Comparison of ENCODE assay signal across 16 cellular contexts in genomic region chr15:32824777-32825176, GRCh38.
A peak's percentile ranks its signal among the peaks of the same experiment; 100 is the strongest.
DNase-seq lines count a peak whose midpoint lies in the region; ATAC-seq and TF ChIP-seq lines count a peak whose summit lies in the region.
"Had no signal": no experiment of that assay in that cellular context is flagged by ENCODE, and none has a peak within 500 bp of the region (broad histone marks: within the 10 kb centered on the region; RNA-seq: fewer than 3 reads in every experiment).

No MANE protein-coding gene starts in this region.

- no peak for TF ChIP-seq POLR2A in breast epithelium (IDR thresholded peaks at IDR 0.05)

- DNase-seq in MCF 10A (ENCODE audit: unreplicated experiment) = peak; percentile 67
- DNase-seq in breast epithelium (ENCODE audit: low spot score in 2 of 2) = no peak
- peak; percentile 86 to 92 for DNase-seq in foreskin keratinocyte
- DNase-seq in GM13977 (ENCODE audit: low spot score) = no peak
- DNase-seq in NCI-H526 (lab: John Stamatoyannopoulos, UW) = no peak
- DNase-seq in left cardiac atrium = no peak
- DNase-seq: activated CD4-positive, alpha-beta T cell treated with anti-CD3 and anti-CD28 coated beads, Interleukin-2, amount 10 ng/mL, durations not matched to agents 24 days and 14 days; activated naive CD4-positive, alpha-beta T cell; effector CD4-positive, alpha-beta T cell; natural killer cell; NCI-H2227 treated with DMSO at 0.1 percent for 48 hours; SIG-M5 had no signal

- POLR2A ChIA-PET in MCF 10A (lab: Yijun Ruan, JAX) = interaction anchor here (0.7 kb wide), 1 partner anchor 38 kb away, joined by 3 read pairs; no protein-coding TSS in a partner anchor

- intact Hi-C loops in MCF 10A (cut with micrococcal nuclease) = loop anchor here (1.0 kb wide), 1 partner anchor 162 kb away; no protein-coding TSS in a partner anchor
- intact Hi-C loops in breast epithelium (cut with DNase I; ENCODE audit: low total_unique reads) = no loop called here
- intact Hi-C loops in left cardiac atrium (cut with DNase I) = no loop called here

- no peaks in the 10 kb centered on the region for H3K36me3 ChIP-seq in breast epithelium

- H3K4me3 ChIP-seq in breast epithelium (no peak overlapping the region), WI38 (ENCODE audit: low read depth, low read length) (peak overlapping the region; percentile 20; the same call in 1 of the 2 replicates)

- H3K27me3 Mint-ChIP-seq in MCF 10A (ENCODE audit: insufficient read depth, unreplicated experiment) = no peaks in the 10 kb centered on the region

- BruUV-seq in MCF 10A (replicated peaks; lab: Mats Ljungman, UMichigan) = no TSS peak

- in situ Hi-C loops in GM13977 (cut with MboI; ENCODE audit: low pct_unique_long_range_greater_than_20kb, low sequenced_read_pairs, unreplicated experiment) = loop anchor here (25.0 kb wide), 1 partner anchor 162 kb away; no protein-coding TSS in a partner anchor

- peak overlapping the region; percentile 21 for H3K27ac Mint-ChIP-seq in MCF 10A (ENCODE audit: low read depth, unreplicated experiment)
- H3K27ac Mint-ChIP-seq: activated CD4-positive, alpha-beta T cell treated with anti-CD3 and anti-CD28 coated beads, Interleukin-2, amount 10 ng/mL, durations not matched to agents 24 days and 14 days; natural killer cell had no signal

- no peak overlapping the region for H3K27ac ChIP-seq in breast epithelium
- H3K27ac ChIP-seq in foreskin keratinocyte = no peak overlapping the region
- H3K27ac ChIP-seq: 22Rv1, KMS-11 had no signal

- no peaks in the 10 kb centered on the region for H3K27me3 ChIP-seq in breast epithelium
- H3K27me3 ChIP-seq in foreskin keratinocyte = no peaks in the 10 kb centered on the region

- peak overlapping the region; percentile 0 for H3K4me3 Mint-ChIP-seq in MCF 10A (ENCODE audit: unreplicated experiment)
- H3K4me3 Mint-ChIP-seq: activated CD4-positive, alpha-beta T cell treated with anti-CD3 and anti-CD28 coated beads, Interleukin-2, amount 10 ng/mL, durations not matched to agents 24 days and 14 days; natural killer cell had no signal

- H3K9me3 Mint-ChIP-seq in MCF 10A (ENCODE audit: unreplicated experiment) = no peaks in the 10 kb centered on the region
- H3K9me3 Mint-ChIP-seq: activated CD4-positive, alpha-beta T cell treated with anti-CD3 and anti-CD28 coated beads, Interleukin-2, amount 10 ng/mL, durations not matched to agents 24 days and 14 days; natural killer cell had no signal

- TF ChIP-seq CTCF in MCF 10A (IDR thresholded peaks at IDR 0.05; ENCODE audit: unreplicated experiment) (no peak), breast epithelium (IDR thresholded peaks at IDR 0.05) (no peak), WI38 (IDR thresholded peaks at IDR 0.05; ENCODE audit: low read depth, low read length) (no peak), foreskin keratinocyte (conservative IDR thresholded peaks at IDR 0.05) (peak; percentile 68), GM13977 (IDR thresholded peaks at IDR 0.05; ENCODE audit: extremely low read depth, insufficient read depth, missing control alignments) (no peak)

- CTCF ChIA-PET in MCF 10A (lab: Yijun Ruan, JAX) = interaction anchor here (0.8 to 1.3 kb wide), 5 partner anchors 19 to 164 kb away, joined by 3 to 9 read pairs (median 4); no protein-coding TSS in a partner anchor

- H3K9me3 ChIP-seq in breast epithelium = no peaks in the 10 kb centered on the region

- peak; percentile 97 for ATAC-seq in foreskin keratinocyte
- ATAC-seq in left cardiac atrium = no peak
- ATAC-seq in GM21825 (IDR thresholded peaks at IDR 0.05; ENCODE audit: unreplicated experiment) = no peak
- ATAC-seq: natural killer cell had no signal

- H3K36me3 Mint-ChIP-seq in MCF 10A (ENCODE audit: insufficient read depth, unreplicated experiment) = no peaks in the 10 kb centered on the region
- H3K36me3 Mint-ChIP-seq: natural killer cell had no signal

- H3K4me1 Mint-ChIP-seq in MCF 10A (ENCODE audit: insufficient read depth, unreplicated experiment) = peaks cover 16% of the 10 kb centered on the region
- H3K4me1 Mint-ChIP-seq: activated CD4-positive, alpha-beta T cell treated with anti-CD3 and anti-CD28 coated beads, Interleukin-2, amount 10 ng/mL, durations not matched to agents 24 days and 14 days; natural killer cell had no signal

- H3K4me1 ChIP-seq in breast epithelium = no peaks in the 10 kb centered on the region
- peaks cover 15% of the 10 kb centered on the region for H3K4me1 ChIP-seq in foreskin keratinocyte

Comparison
In these comparisons a context has a peak if more than half of its experiments do, and no peak if none do; other contexts are left out.
1. DNase-seq: peak in MCF 10A (single experiment) and foreskin keratinocyte (2 of 2); none in breast epithelium (0 of 2), GM13977 (single experiment), NCI-H526 (0 of 2) and left cardiac atrium (single experiment).